28 cellular contexts compared by ENCODE assay signal in genomic region chr4:151610229-151610628, GRCh38.
"Had no signal": no experiment of that assay in that cellular context is flagged by ENCODE, and none has a peak within 500 bp of the region (broad histone marks: within the 10 kb centered on the region; RNA-seq: fewer than 3 reads in every experiment).

No MANE protein-coding gene starts in this region.

- H3K36me3 ChIP-seq: neural progenitor cell, ovary, spleen, suprapubic skin, tibial artery, transverse colon, upper lobe of right lung, uterus had no signal

- DNase-seq: natural killer cell; occipital lobe; ovary; posterior cingulate gyrus; psoas muscle; right cardiac atrium; spleen; stimulated activated CD4-positive, alpha-beta T cell treated with anti-CD3 and anti-CD28 coated beads, Interleukin-12 subunit alpha, Interleukin-12 subunit beta, amount 100 ng/mL, for 4 hours; stimulated activated CD4-positive, alpha-beta T cell treated with anti-CD3 and anti-CD28 coated beads, Interleukin-1b, Interleukin-23, amount 100 ng/mL, for 48 hours; stimulated activated CD4-positive, alpha-beta T cell treated with anti-CD3 and anti-CD28 coated beads, Interleukin-4, amount 100 ng/mL, for 1 hour; stimulated activated CD4-positive, alpha-beta T cell treated with anti-CD3 and anti-CD28 coated beads, Interleukin-4, amount 100 ng/mL, for 4 hours; stimulated activated CD8-positive, alpha-beta memory T cell treated with anti-CD3 and anti-CD28 coated beads, Interleukin-4, amount 100 ng/mL, for 48 hours; stimulated activated naive CD4-positive, alpha-beta T cell; stimulated activated naive CD8-positive, alpha-beta T cell treated with anti-CD3 and anti-CD28 coated beads, Interleukin-15, amount 100 ng/mL, for 72 hours; stimulated activated naive CD8-positive, alpha-beta T cell treated with anti-CD3 and anti-CD28 coated beads, Interleukin-15, Interleukin-2, amounts not matched to agents 100 U/mL and 50 U/mL, for 24 hours; substantia nigra; testis; tibial artery; transverse colon; upper lobe of right lung; uterus had no signal

- ATAC-seq: natural killer cell; psoas muscle; right cardiac atrium; sciatic nerve; stimulated activated memory B cell treated with anti-CD40 and anti-IgM and Interleukin-4, amounts not matched to agents 10 μg/mL and 1 μg/mL and 100 μg/mL, for 72 hours; stimulated activated naive CD8-positive, alpha-beta T cell treated with anti-CD3 and anti-CD28 coated beads, Interleukin-15, amount 100 ng/mL, for 72 hours; stimulated activated naive CD8-positive, alpha-beta T cell treated with anti-CD3 and anti-CD28 coated beads, Interleukin-15, Interleukin-2, amounts not matched to agents 100 U/mL and 50 U/mL, for 24 hours; upper lobe of right lung had no signal

- H3K27me3 ChIP-seq: neural progenitor cell, ovary, spleen, suprapubic skin, testis, tibial artery, transverse colon, upper lobe of right lung, uterus had no signal

- H3K9me3 ChIP-seq: ovary, psoas muscle, spleen, suprapubic skin, testis, tibial artery, transverse colon, upper lobe of right lung, uterus had no signal

- H3K4me1 ChIP-seq: parathyroid adenoma, spleen, suprapubic skin, testis, tibial artery, transverse colon, upper lobe of right lung, uterus had no signal

- H3K27ac ChIP-seq: neural progenitor cell, ovary, parathyroid adenoma, psoas muscle, skin epidermis, spleen, suprapubic skin, testis, tibial artery, transverse colon, upper lobe of right lung, uterus had no signal

- H3K4me3 ChIP-seq: neural progenitor cell, ovary, psoas muscle, skin epidermis, smooth muscle cell, spleen, suprapubic skin, testis, tibial artery, transverse colon, upper lobe of right lung, uterus had no signal
